Comparison of ENCODE assay signal across 15 cellular contexts in the genomic region with DNA sequence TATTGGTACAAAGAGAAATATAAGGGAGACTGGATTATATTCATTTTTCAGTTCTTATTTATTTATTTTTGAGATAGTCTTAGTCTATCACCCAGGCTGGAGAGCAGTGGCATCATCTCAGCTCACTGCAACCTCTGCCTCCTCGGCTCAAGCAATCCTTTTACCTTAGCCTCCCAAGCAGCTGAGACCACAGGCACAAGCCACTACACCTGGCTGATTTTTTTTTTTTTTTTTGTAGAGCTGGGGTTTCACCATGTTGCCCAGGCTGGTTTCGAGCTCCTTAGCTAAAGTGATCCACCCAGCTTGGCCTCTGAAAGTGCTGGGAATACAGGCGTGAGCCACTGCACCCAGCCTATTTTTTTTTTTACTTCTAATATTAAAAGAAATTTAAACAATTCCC. TPM values are rescaled to one million over a fixed set of nuclear protein-coding genes. Genes with fewer than 3 reads are reported as not detected.
A peak's percentile ranks its signal among the peaks of the same experiment; 100 is the strongest.
DNase-seq lines count a peak whose midpoint lies in the region; ATAC-seq, FAIRE-seq and TF ChIP-seq lines count a peak whose summit lies in the region.
"Had no signal": no experiment of that assay in that cellular context is flagged by ENCODE, and none has a peak within 500 bp of the region (broad histone marks: within the 10 kb centered on the region; RNA-seq: fewer than 3 reads in every experiment).

No MANE protein-coding gene starts in this region.

- POLR2A ChIA-PET in HepG2 (lab: Yijun Ruan, JAX), result interaction anchor here (0.5 to 1.3 kb wide), 3 partner anchors 13 to 109 kb away, joined by 3 read pairs; no protein-coding TSS in a partner anchor

- H3K9me3 ChIP-seq in HepG2 (ENCODE audit: low read length) (no peaks in the 10 kb centered on the region), right lobe of liver (no peaks in the 10 kb centered on the region), esophagus squamous epithelium (no peaks in the 10 kb centered on the region), stomach (no peaks in the 10 kb centered on the region)
- H3K9me3 ChIP-seq: BLaER1 had no signal

- CTCF ChIA-PET in HepG2 (lab: Yijun Ruan, JAX; ENCODE audit: low intra/inter-chr PET ratio, low total read pairs), result no interaction called here

- no peak for TF ChIP-seq CTCF in HepG2 (CRISPR knock-in tag; IDR thresholded peaks at IDR 0.05)
- TF ChIP-seq CTCF in right lobe of liver (IDR thresholded peaks at IDR 0.05), result no peak
- TF ChIP-seq CTCF in esophagus squamous epithelium (IDR thresholded peaks at IDR 0.05), result no peak
- no peak for TF ChIP-seq CTCF in stomach (IDR thresholded peaks at IDR 0.05)

- no TSS peak for BruUV-seq in HepG2 (replicated peaks; lab: Mats Ljungman, UMichigan)

- no peak overlapping the region for H2AFZ ChIP-seq in HepG2 (ENCODE audit: low read length)

- H3K4me2 ChIP-seq in HepG2 (ENCODE audit: low read depth, low read length), result peak overlapping the region; percentile 55
- H3K4me2 ChIP-seq: BLaER1 had no signal

- H3K4me3 ChIP-seq in HepG2 (replicated peaks in 1 of 3; ENCODE audit: insufficient read depth in 1 of 3, low read depth in 2 of 3, low read length in 3 of 3), result no peak overlapping the region; a peak in 1 of 6 replicates
- no peak overlapping the region for H3K4me3 ChIP-seq in right lobe of liver
- no peak overlapping the region for H3K4me3 ChIP-seq in esophagus squamous epithelium
- no peak overlapping the region for H3K4me3 ChIP-seq in stomach
- H3K4me3 ChIP-seq: BLaER1 had no signal

- WGBS in HepG2 (ENCODE audit: low lambda C conversion rate), result 25% methylated on average over 3 of the region's 3 CpGs
- WGBS in right lobe of liver (ENCODE audit: insufficient coverage, low coverage, low lambda C conversion rate, missing lambda C conversion rate), result 81% methylated on average over 3 of the region's 3 CpGs
- 73 to 86% methylated on average over 3 of the region's 3 CpGs for WGBS in esophagus squamous epithelium, 2 donors
- WGBS in stomach, 5 donors, result 35 to 62% (median 50%) methylated on average over 3 of the region's 3 CpGs

- no peak overlapping the region for H3K27ac ChIP-seq in HepG2 (ENCODE audit: extremely low read length, insufficient read depth, low read length)
- H3K27ac ChIP-seq in right lobe of liver, result no peak overlapping the region
- H3K27ac ChIP-seq in esophagus squamous epithelium, result peak overlapping the region in 3 of 4 donors; percentile 22 to 76 (median 49)
- peak overlapping the region in 4 of 5 donors; percentile 43 to 55 (median 52) for H3K27ac ChIP-seq in stomach
- H3K27ac ChIP-seq: BLaER1 had no signal

- TF ChIP-seq EP300 in HepG2 (IDR thresholded peaks at IDR 0.05; ENCODE audit: low read depth in 2 of 2, low read length in 2 of 2), result no peak
- no peak for TF ChIP-seq EP300 in HepG2 (CRISPR knock-in tag; IDR thresholded peaks at IDR 0.05; ENCODE audit: borderline replicate concordance)
- no peak for TF ChIP-seq EP300 in stomach (IDR thresholded peaks at IDR 0.05)

- H3K79me2 ChIP-seq in HepG2 (ENCODE audit: insufficient read depth, low read length), result no peaks in the 10 kb centered on the region

- peaks cover 4 to 11% of the 10 kb centered on the region in 2 experiments; a peak in 3 of 5 replicates for H3K27me3 ChIP-seq in HepG2 (ENCODE audit: control insufficient read depth in 1 of 2, insufficient read depth in 2 of 2, low read length in 2 of 2)
- no peaks in the 10 kb centered on the region for H3K27me3 ChIP-seq in right lobe of liver
- no peaks in the 10 kb centered on the region for H3K27me3 ChIP-seq in esophagus squamous epithelium
- H3K27me3 ChIP-seq in stomach, result no peaks in the 10 kb centered on the region
- H3K27me3 ChIP-seq: BLaER1 had no signal

- TF ChIP-seq POLR2A in HepG2 (IDR thresholded peaks at IDR 0.05; ENCODE audit: insufficient read depth in 1 of 2, low read depth in 2 of 2, low read length in 2 of 2) (no peak), right lobe of liver (IDR thresholded peaks at IDR 0.05) (no peak), esophagus squamous epithelium (IDR thresholded peaks at IDR 0.05) (no peak), stomach (IDR thresholded peaks at IDR 0.05) (no peak)

- H3K36me3 ChIP-seq in HepG2 (replicated peaks in 1 of 2; ENCODE audit: control insufficient read depth in 1 of 2, insufficient read depth in 2 of 2, low read length in 2 of 2) (no peaks in the 10 kb centered on the region), right lobe of liver (no peaks in the 10 kb centered on the region), esophagus squamous epithelium (no peaks in the 10 kb centered on the region), stomach (no peaks in the 10 kb centered on the region)
- H3K36me3 ChIP-seq: BLaER1 had no signal

- ATAC-seq in HepG2, result no peak
- ATAC-seq in right lobe of liver, result no peak
- no peak for ATAC-seq in GM21786 (IDR thresholded peaks at IDR 0.05; ENCODE audit: unreplicated experiment)
- no peak for ATAC-seq in HG03139 (IDR thresholded peaks at IDR 0.05; ENCODE audit: unreplicated experiment)

- intact Hi-C loops in HepG2 (cut with micrococcal nuclease; ENCODE audit: unreplicated experiment), result no loop called here
- intact Hi-C loops in right lobe of liver (cut with DNase I), result loop anchor here in 1 of 2 donors (10.0 kb wide), 1 partner anchor 109 kb away; no protein-coding TSS in a partner anchor
- intact Hi-C loops in esophagus squamous epithelium (cut with DNase I), result loop anchor here (10.0 kb wide), 2 partner anchors 89 to 121 kb away; no protein-coding TSS in a partner anchor
- intact Hi-C loops in stomach (cut with DNase I; ENCODE audit: low total_unique reads), result no loop called here

- peaks cover 53% of the 10 kb centered on the region for H3K4me1 ChIP-seq in HepG2 (ENCODE audit: insufficient read depth, low read length)
- peaks cover 0 to 5% (median 0%) of the 10 kb centered on the region in 4 donors for H3K4me1 ChIP-seq in right lobe of liver
- peaks cover 4 to 30% (median 4%) of the 10 kb centered on the region in 3 donors for H3K4me1 ChIP-seq in esophagus squamous epithelium
- peaks cover 5 to 11% (median 6%) of the 10 kb centered on the region in 4 donors for H3K4me1 ChIP-seq in stomach

- TF ChIP-seq RAD21 in HepG2 (CRISPR knock-in tag; IDR thresholded peaks at IDR 0.05), result no peak

- H3K9ac ChIP-seq in HepG2 (ENCODE audit: insufficient read depth, low read depth, low read length), result no peak overlapping the region
- H3K9ac ChIP-seq: BLaER1 had no signal

- DNase-seq in HepG2 (ENCODE audit: low spot score) (no peak), right lobe of liver (no peak), esophagus squamous epithelium (lab: John Stamatoyannopoulos, UW) (no peak), stomach (no peak), D341Med (ENCODE audit: low spot score) (no peak)
- DNase-seq: 8988T; AML-193; CD8-positive, alpha-beta memory T cell; DMS 273 treated with DMSO at 0.1 percent for 48 hours; HCEC 1CT; HFFc6 had no signal

- in situ Hi-C loops in HepG2 (cut with HindIII; ENCODE audit: extremely low pct_ligation_motif_present, low pct_unique_long_range_greater_than_20kb), result no loop called here

- FAIRE-seq in HepG2 (lab: Jason Lieb, UNC), result no peak
- FAIRE-seq: HTR-8/SVneo had no signal

- no peaks in the 10 kb centered on the region for H4K20me1 ChIP-seq in HepG2 (ENCODE audit: insufficient read depth, low read length)
- H4K20me1 ChIP-seq: BLaER1 had no signal

TF ChIP-seq in HepG2, 621 proteins besides CTCF, POLR2A, EP300 and RAD21 (continues in another document):
- TF ChIP-seq ZNF792 (CRISPR knock-in tag; IDR thresholded peaks at IDR 0.05) (no peak), ZNF296 (CRISPR knock-in tag; conservative IDR thresholded peaks at IDR 0.05) (no peak), ZBTB7A (CRISPR knock-in tag; IDR thresholded peaks at IDR 0.05) (no peak), ZC3H13 (CRISPR knock-in tag; IDR thresholded peaks at IDR 0.05) (no peak), IKZF4 (CRISPR knock-in tag; IDR thresholded peaks at IDR 0.05; ENCODE audit: borderline replicate concordance, low read depth, not compliant biosample characterization) (no peak), ZNF33A (CRISPR knock-in tag; IDR thresholded peaks at IDR 0.05; ENCODE audit: borderline replicate concordance) (no peak)
- TF ChIP-seq, protein P1, sequence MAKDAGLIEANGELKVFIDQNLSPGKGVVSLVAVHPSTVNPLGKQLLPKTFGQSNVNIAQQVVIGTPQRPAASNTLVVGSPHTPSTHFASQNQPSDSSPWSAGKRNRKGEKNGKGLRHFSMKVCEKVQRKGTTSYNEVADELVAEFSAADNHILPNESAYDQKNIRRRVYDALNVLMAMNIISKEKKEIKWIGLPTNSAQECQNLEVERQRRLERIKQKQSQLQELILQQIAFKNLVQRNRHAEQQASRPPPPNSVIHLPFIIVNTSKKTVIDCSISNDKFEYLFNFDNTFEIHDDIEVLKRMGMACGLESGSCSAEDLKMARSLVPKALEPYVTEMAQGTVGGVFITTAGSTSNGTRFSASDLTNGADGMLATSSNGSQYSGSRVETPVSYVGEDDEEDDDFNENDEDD (CRISPR knock-in tag; IDR thresholded peaks at IDR 0.05; ENCODE audit: borderline replicate concordance), result no peak

RNA-seq across cellular contexts. Expression of a gene that starts 40.1 kb away (rescaled TPM):
- total RNA-seq in HepG2 (2016; rRNA removed; fragmentation: Illumina TruSeq; extraction: Trizol) (173 and 177 TPM in 2 replicates), right lobe of liver (10 to 100 TPM; 46.8 to 55.8 (median 49.1) TPM), esophagus squamous epithelium (100 to 1,000 TPM in 2 of 4 donors, 10 to 100 TPM in 2; 62.5 to 109 (median 89.1) TPM), stomach (100 to 1,000 TPM in 2 of 5 donors, 10 to 100 TPM in 3; 29.2 to 171 (median 94.0) TPM)
- total RNA-seq in HepG2 (2016; cell fraction: cytosol; rRNA removed; fragmentation: Illumina TruSeq; extraction: Trizol; ENCODE audit: low read depth), result 42.2 and 47.1 TPM in 2 replicates
- 166 and 185 TPM in 2 replicates for total RNA-seq in HepG2 (2016; cell fraction: insoluble cytoplasmic fraction; rRNA removed; fragmentation: Illumina TruSeq; extraction: Trizol)
- 53.5 and 58.7 TPM in 2 replicates for total RNA-seq in HepG2 (2016; cell fraction: membrane; rRNA removed; fragmentation: Illumina TruSeq; extraction: Trizol)
- 231 and 239 TPM in 2 replicates for total RNA-seq in HepG2 (2016; cell fraction: nucleus; rRNA removed; fragmentation: Illumina TruSeq; extraction: Trizol)
- polyA plus RNA-seq in HepG2 (2011; rRNA removed) (52.5 and 58.4 TPM in 2 replicates), stomach (10 to 100 TPM; 19.3 to 28.3 (median 22.5) TPM)
- polyA plus RNA-seq in HepG2 (2011; cell fraction: cytosol; rRNA removed), result 16.6 and 26.6 TPM in 2 replicates
- polyA plus RNA-seq in HepG2 (2011; cell fraction: nucleus; rRNA removed), result 77.7 and 102 TPM in 2 replicates
- 151 and 152 TPM in 2 replicates for polyA plus RNA-seq in HepG2 (2012)
- 5.3 and 6.8 TPM in 2 replicates for polyA plus RNA-seq in HepG2 (2016; cell fraction: cytosol; fragmentation: Illumina TruSeq; extraction: Trizol; ENCODE audit: low read depth)
- polyA plus RNA-seq in HepG2 (2016; cell fraction: insoluble cytoplasmic fraction; fragmentation: Illumina TruSeq; extraction: Trizol; ENCODE audit: low read depth), result 200 and 216 TPM in 2 replicates
- polyA plus RNA-seq in HepG2 (2016; cell fraction: membrane; fragmentation: Illumina TruSeq; extraction: Trizol; ENCODE audit: low read depth), result 18.6 and 26.0 TPM in 2 replicates
- 243 and 249 TPM in 2 replicates for polyA plus RNA-seq in HepG2 (2016; cell fraction: nucleus; fragmentation: Illumina TruSeq; extraction: Trizol; ENCODE audit: insufficient read depth, low read depth)
- 135 and 250 TPM in 2 replicates for polyA minus RNA-seq in HepG2 (2011; rRNA and poly(A)+ RNA removed; ENCODE audit: low replicate concordance)
- 49.2 and 87.1 TPM in 2 replicates for polyA minus RNA-seq in HepG2 (2011; cell fraction: cytosol; rRNA and poly(A)+ RNA removed)
- polyA minus RNA-seq in HepG2 (2011; cell fraction: nucleus; rRNA and poly(A)+ RNA removed), result 329 and 403 TPM in 2 replicates

Comparison
In these comparisons a context has a peak if more than half of its experiments do, and no peak if none do; other contexts are left out.
1. H3K27ac ChIP-seq: peak in esophagus squamous epithelium (3 of 4) and stomach (4 of 5); none in HepG2 (single experiment) and right lobe of liver (0 of 3).